ENCODE assay signal across 26 cellular contexts in the genomic region with DNA sequence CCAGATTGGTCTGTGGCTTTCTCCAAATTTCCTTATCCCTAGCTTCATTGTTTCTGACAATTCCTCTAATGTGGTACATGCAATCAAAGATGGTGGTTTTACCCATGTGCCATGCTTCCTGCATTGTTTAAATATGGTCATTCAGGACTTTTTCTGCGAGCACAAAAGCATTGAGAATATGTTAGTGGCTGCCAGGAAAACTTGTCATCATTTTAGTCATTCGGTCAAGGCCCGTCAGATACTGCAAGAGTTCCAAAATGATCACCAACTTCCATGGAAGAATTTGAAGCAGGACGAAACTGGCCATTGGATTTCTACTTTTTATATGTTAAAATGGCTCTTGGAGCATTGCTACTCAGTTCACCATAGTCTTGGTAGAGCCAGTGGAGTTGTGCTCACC. TPM values are rescaled to one million over a fixed set of nuclear protein-coding genes. Genes with fewer than 3 reads are reported as not detected.
DNase-seq lines count a peak whose midpoint lies in the region; TF ChIP-seq lines count a peak whose summit lies in the region.
"Had no signal": no experiment of that assay in that cellular context is flagged by ENCODE, and none has a peak within 500 bp of the region (broad histone marks: within the 10 kb centered on the region; RNA-seq: fewer than 3 reads in every experiment).

No MANE protein-coding gene starts in this region.

- H3K4me1 ChIP-seq in CD4-positive, alpha-beta memory T cell (ENCODE audit: insufficient read depth, low read length) = peaks cover 75% of the 10 kb centered on the region
- H3K4me1 ChIP-seq in trophoblast cell (ENCODE audit: control insufficient read depth in 1 of 2, insufficient read depth in 2 of 2, low read length in 2 of 2) = no peaks in the 10 kb centered on the region

- no peak for TF ChIP-seq CTCF in brain microvascular endothelial cell (IDR thresholded peaks at IDR 0.05; ENCODE audit: low read depth, low read length, missing control alignments)

- H3K36me3 ChIP-seq in CD4-positive, alpha-beta memory T cell (ENCODE audit: insufficient read depth, low read length) = peaks cover 19% of the 10 kb centered on the region
- H3K36me3 ChIP-seq in trophoblast cell (ENCODE audit: control insufficient read depth in 1 of 2, insufficient read depth in 2 of 2, low read length in 2 of 2) (peaks cover 10 to 16% of the 10 kb centered on the region in 2 experiments), brain microvascular endothelial cell (replicated peaks) (peaks cover 31% of the 10 kb centered on the region)
- H3K36me3 ChIP-seq: prostate gland had no signal

- no peak overlapping the region for H2AK5ac ChIP-seq in trophoblast cell (ENCODE audit: low read length)

- H3K36me3 Mint-ChIP-seq in CD4-positive, alpha-beta memory T cell = peaks cover 28 to 57% of the 10 kb centered on the region in 2 donors

- H3K9me3 Mint-ChIP-seq in CD4-positive, alpha-beta memory T cell = peaks cover 0 to 2% (median 0%) of the 10 kb centered on the region in 8 donors
- H3K9me3 Mint-ChIP-seq: stimulated activated effector memory CD8-positive, alpha-beta T cell treated with anti-CD3 and anti-CD28 coated beads, Interleukin-12 subunit alpha, Interleukin-12 subunit beta, amount 100 ng/mL, for 72 hours had no signal

- H3K4ac ChIP-seq in trophoblast cell (ENCODE audit: low read depth, low read length) = peak overlapping the region; percentile 35

- no peaks in the 10 kb centered on the region for H3K9me3 ChIP-seq in CD4-positive, alpha-beta memory T cell (ENCODE audit: control insufficient read depth in 1 of 2, low read length in 2 of 2)
- no peaks in the 10 kb centered on the region for H3K9me3 ChIP-seq in trophoblast cell (ENCODE audit: insufficient read depth, low read depth, low read length)
- H3K9me3 ChIP-seq: gastroesophageal sphincter, lower lobe of right lung, prostate gland, thoracic aorta had no signal

- in situ Hi-C loops in brain microvascular endothelial cell (cut with HindIII; ENCODE audit: low pct_ligation_motif_present, low sequenced_read_pairs) = no loop called here

- no peak overlapping the region for H3K4me2 ChIP-seq in trophoblast cell (ENCODE audit: low read length)

- H3K79me2 ChIP-seq in trophoblast cell (ENCODE audit: control insufficient read depth, insufficient read depth, low read length, poor library complexity) = peaks cover 17% of the 10 kb centered on the region

- H3K27ac Mint-ChIP-seq in CD4-positive, alpha-beta memory T cell = peak overlapping the region in 2 of 7 donors; percentile 69 to 76
- H3K27ac Mint-ChIP-seq: stimulated activated effector memory CD8-positive, alpha-beta T cell treated with anti-CD3 and anti-CD28 coated beads, Interleukin-12 subunit alpha, Interleukin-12 subunit beta, amount 100 ng/mL, for 72 hours had no signal

- no peak overlapping the region for H3K27ac ChIP-seq in CD4-positive, alpha-beta memory T cell (ENCODE audit: low read depth, low read length)
- peak overlapping the region; percentile 15 for H3K27ac ChIP-seq in cingulate gyrus (ENCODE audit: low read depth, low read length)
- no peak overlapping the region for H3K27ac ChIP-seq in trophoblast cell (ENCODE audit: low read depth, low read length)
- no peak overlapping the region for H3K27ac ChIP-seq in brain microvascular endothelial cell
- H3K27ac ChIP-seq in substantia nigra (ENCODE audit: low read depth, low read length, poor library complexity, severe bottlenecking) = no peak overlapping the region
- H3K27ac ChIP-seq: epithelial cell of prostate, lower lobe of right lung, prostate gland, thoracic aorta had no signal

- no peak overlapping the region for H3K4me3 ChIP-seq in CD4-positive, alpha-beta memory T cell (ENCODE audit: low read length in 2 of 2)
- H3K4me3 ChIP-seq in trophoblast cell (ENCODE audit: low read depth, low read length) (no peak overlapping the region), brain microvascular endothelial cell (ENCODE audit: low read depth, low read length) (no peak overlapping the region)
- H3K4me3 ChIP-seq: cardiac muscle cell, gastroesophageal sphincter, lower lobe of right lung, prostate gland, thoracic aorta had no signal

- H3K27me3 Mint-ChIP-seq in CD4-positive, alpha-beta memory T cell = no peaks in the 10 kb centered on the region

- H2BK12ac ChIP-seq in trophoblast cell (ENCODE audit: low read length) = no peak overlapping the region

- peaks cover 10% of the 10 kb centered on the region for H3K79me1 ChIP-seq in trophoblast cell (ENCODE audit: low read length)

- no peak overlapping the region for H4K12ac ChIP-seq in trophoblast cell (ENCODE audit: low read depth, low read length)

- H3K23ac ChIP-seq in trophoblast cell (ENCODE audit: low read length) = no peak overlapping the region

- WGBS in trophoblast cell (ENCODE audit: extremely low coverage, insufficient coverage, insufficient read length) = no CpG with 5 or more reads among the region's 4 CpGs

- H2AFZ ChIP-seq in trophoblast cell (ENCODE audit: insufficient read depth, low read length, poor library complexity) = no peak overlapping the region

- no peak for DNase-seq in CD4-positive, alpha-beta memory T cell
- DNase-seq in HEK293T (ENCODE audit: extremely low spot score) (no peak), trophoblast cell (no peak), brain microvascular endothelial cell (no peak), substantia nigra (lab: John Stamatoyannopoulos, UW) (no peak), NOMO-1 (lab: John Stamatoyannopoulos, UW; ENCODE audit: unreplicated experiment in 2 of 2) (no peak)
- DNase-seq: activated CD4-positive, alpha-beta T cell treated with anti-CD3 and anti-CD28 coated beads, Interleukin-2, amount 50 U/mL, for 48 hours; activated CD8-positive, alpha-beta memory T cell treated with anti-CD3 and anti-CD28 coated beads, Interleukin-2, amount 50 U/mL, for 48 hours; activated effector memory CD4-positive, alpha-beta T cell treated with anti-CD3 and anti-CD28 coated beads, Interleukin-2, amount 50 U/mL, for 16 hours; DMS79; dorsolateral prefrontal cortex; islet precursor cell; lower lobe of right lung; NCI-H146; NCI-H2171; NCI-H524 treated with DMSO at 0.1 percent for 48 hours; stimulated activated CD4-positive, alpha-beta T cell treated with anti-CD3 and anti-CD28 coated beads, Interleukin-1b, Interleukin-23, amount 100 ng/mL, for 48 hours had no signal

- no peak overlapping the region for H4K91ac ChIP-seq in trophoblast cell (ENCODE audit: low read depth, low read length)

- peak overlapping the region in 5 of 8 donors; percentile 1 to 66 (median 27) for H3K4me3 Mint-ChIP-seq in CD4-positive, alpha-beta memory T cell
- H3K4me3 Mint-ChIP-seq: stimulated activated effector memory CD8-positive, alpha-beta T cell treated with anti-CD3 and anti-CD28 coated beads, Interleukin-12 subunit alpha, Interleukin-12 subunit beta, amount 100 ng/mL, for 72 hours had no signal

- H2BK5ac ChIP-seq in trophoblast cell (ENCODE audit: low read depth, low read length, poor library complexity) = no peak overlapping the region

- no peak overlapping the region for H3K14ac ChIP-seq in trophoblast cell (ENCODE audit: low read length)

- H3K27me3 ChIP-seq in CD4-positive, alpha-beta memory T cell (ENCODE audit: insufficient read depth, low read length) = no peaks in the 10 kb centered on the region
- H3K27me3 ChIP-seq in trophoblast cell (ENCODE audit: insufficient read depth, low read length) (no peaks in the 10 kb centered on the region), brain microvascular endothelial cell (replicated peaks) (no peaks in the 10 kb centered on the region)
- H3K27me3 ChIP-seq: cardiac muscle cell, dorsolateral prefrontal cortex, gastroesophageal sphincter had no signal

- CTCF ChIA-PET in CD4-positive, alpha-beta memory T cell (lab: Charles Lee; ENCODE audit: partially characterized antibody) = no interaction called here
- CTCF ChIA-PET in HEK293T (lab: Yijun Ruan, JAX) = no interaction called here

- intact Hi-C loops in CD4-positive, alpha-beta memory T cell (cut with micrococcal nuclease) = loop anchor here (5.0 to 10.0 kb wide), 4 partner anchors 54 to 1452 kb away; a partner anchor contains a TSS

- no peak overlapping the region for H4K8ac ChIP-seq in trophoblast cell (ENCODE audit: low read depth, low read length)

- H3K18ac ChIP-seq in trophoblast cell (ENCODE audit: low read length) = no peak overlapping the region

- no peak overlapping the region for H2BK120ac ChIP-seq in trophoblast cell (ENCODE audit: insufficient read depth, low read length, poor library complexity)

- H3K4me1 Mint-ChIP-seq in CD4-positive, alpha-beta memory T cell = peaks cover 51 to 86% (median 68%) of the 10 kb centered on the region in 4 donors

- no peak overlapping the region for H3K9ac ChIP-seq in trophoblast cell (ENCODE audit: low read length)

- POLR2A ChIA-PET in CD4-positive, alpha-beta memory T cell (lab: Charles Lee; ENCODE audit: partially characterized antibody) = interaction anchor here (1.1 kb wide), 1 partner anchor 36 kb away, joined by 4 read pairs; no protein-coding TSS in a partner anchor
- POLR2A ChIA-PET in HEK293T (lab: Yijun Ruan, JAX) = no interaction called here

TF ChIP-seq in HEK293T, 16 proteins besides CTCF, POLR2A, EP300 and RAD21:
- TF ChIP-seq FOXM1 (IDR thresholded peaks at IDR 0.05; ENCODE audit: borderline replicate concordance) (no peak), L3MBTL2 (conservative IDR thresholded peaks at IDR 0.05) (peak; percentile 41; the same call in 1 of the 2 replicates)
TF ChIP-seq in HEK293T: peak in this region for 1.

RNA-seq across cellular contexts. Expression of a gene that starts 3.7 kb away (rescaled TPM):
- 10 to 100 TPM; 26.5 to 29.3 TPM for total RNA-seq in CD4-positive, alpha-beta memory T cell
- under 1 TPM; 0.29 to 0.40 TPM for polyA plus RNA-seq in CD4-positive, alpha-beta memory T cell
- 28.0 and 28.3 TPM in 2 replicates for polyA plus RNA-seq in trophoblast cell (2013)

RNA-seq across cellular contexts. Expression of a gene that starts 3.7 kb away (rescaled TPM):
- total RNA-seq in CD4-positive, alpha-beta memory T cell = 100 to 1,000 TPM; 132 to 141 TPM
- 10 to 100 TPM; 50.9 to 55.0 TPM for polyA plus RNA-seq in CD4-positive, alpha-beta memory T cell
- polyA plus RNA-seq in trophoblast cell (2013) = 109 and 113 TPM in 2 replicates

RNA-seq across cellular contexts. Expression of a gene that starts 34.2 kb away (rescaled TPM):
- total RNA-seq in CD4-positive, alpha-beta memory T cell = 10 to 100 TPM; 39.5 to 41.2 TPM
- polyA plus RNA-seq in CD4-positive, alpha-beta memory T cell = 10 to 100 TPM in 1 of 2 donors, 1 to 10 TPM in 1; 5.5 to 36.7 TPM
- polyA plus RNA-seq in trophoblast cell (2013) = 0.14 and 0.21 TPM in 2 replicates
- total RNA-seq: cardiac muscle cell, skeletal muscle tissue had no signal
- polyA plus RNA-seq: H1 had no signal
